Comparison of ENCODE assay signal across 8 cellular contexts in genomic region chr6:33633084-33633461, GRCh38. TPM values are rescaled to one million over a fixed set of nuclear protein-coding genes. Genes with fewer than 3 reads are reported as not detected.
DNase-seq lines count a peak whose midpoint lies in the region; ATAC-seq and TF ChIP-seq lines count a peak whose summit lies in the region.

No MANE protein-coding gene starts in this region.

- ATAC-seq in PC-3 (peak; percentile 7), GM18511 (IDR thresholded peaks at IDR 0.05; ENCODE audit: unreplicated experiment) (no peak)

- POLR2A ChIA-PET in PC-3 (lab: Charles Lee; ENCODE audit: unreplicated experiment), result no interaction called here

- H3K4me2 ChIP-seq in PC-3 (ENCODE audit: low read length), result peak overlapping the region; percentile 89

- no peaks in the 10 kb centered on the region for H3K9me2 ChIP-seq in PC-3 (replicated peaks; ENCODE audit: low read length)

- H3K27ac ChIP-seq in PC-3 (ENCODE audit: low read length), result no peak overlapping the region
- no peak overlapping the region for H3K27ac ChIP-seq in rectal smooth muscle tissue (ENCODE audit: low read depth, low read length)

- H4K20me1 ChIP-seq in PC-3 (ENCODE audit: low read length), result peaks cover 19% of the 10 kb centered on the region

- H2AFZ ChIP-seq in PC-3 (ENCODE audit: low read length), result peak overlapping the region; percentile 77

- H3K79me2 ChIP-seq in PC-3 (ENCODE audit: low read length), result peaks cover 71% of the 10 kb centered on the region

- H3F3A ChIP-seq in PC-3 (ENCODE audit: low read length, unreplicated experiment), result no peaks in the 10 kb centered on the region

- H3K27me3 ChIP-seq in PC-3 (ENCODE audit: low read length) (no peaks in the 10 kb centered on the region), rectal smooth muscle tissue (ENCODE audit: control insufficient read depth, insufficient read depth, low read length) (no peaks in the 10 kb centered on the region)

- H3K36me3 ChIP-seq in PC-3 (ENCODE audit: low read depth, low read length), result peaks cover 4% of the 10 kb centered on the region
- H3K36me3 ChIP-seq in rectal smooth muscle tissue (ENCODE audit: control insufficient read depth, insufficient read depth, low read length), result no peaks in the 10 kb centered on the region

- DNase-seq in GM12864 (ENCODE audit: low read depth) (no peak), PC-3 (no peak), epithelial cell of proximal tubule (ENCODE audit: low read depth) (no peak), NCI-H2029 (lab: John Stamatoyannopoulos, UW) (no peak), NK-92 (lab: John Stamatoyannopoulos, UW; ENCODE audit: unreplicated experiment) (no peak), COLO668 (lab: John Stamatoyannopoulos, UW; ENCODE audit: unreplicated experiment) (no peak)

- intact Hi-C loops in PC-3 (cut with micrococcal nuclease), result loop anchor here (2.0 to 5.0 kb wide), 2 partner anchors 42 to 69 kb away; no protein-coding TSS in a partner anchor

- peak overlapping the region; percentile 23; the same call in 1 of the 2 replicates for H3K9ac ChIP-seq in PC-3 (ENCODE audit: low read length)
- H3K9ac ChIP-seq in rectal smooth muscle tissue (ENCODE audit: low read length), result no peak overlapping the region

- H3K4me3 ChIP-seq in GM12864 (ENCODE audit: low read depth, low read length) (peak overlapping the region; percentile 39), PC-3 (ENCODE audit: low read length) (peak overlapping the region; percentile 64), epithelial cell of proximal tubule (ENCODE audit: low read depth, low read length) (peak overlapping the region; percentile 46), rectal smooth muscle tissue (ENCODE audit: low read length) (peak overlapping the region; percentile 35)

- CTCF ChIA-PET in PC-3 (lab: Charles Lee), result no interaction called here

- H3K4me1 ChIP-seq in PC-3 (ENCODE audit: insufficient read depth, low read length) (peaks cover 7% of the 10 kb centered on the region), rectal smooth muscle tissue (ENCODE audit: control insufficient read depth, insufficient read depth, low read length) (peaks cover 5% of the 10 kb centered on the region)

- TF ChIP-seq CTCF in GM12864 (IDR thresholded peaks at IDR 0.05; ENCODE audit: low read depth, low read length, missing control alignments) (no peak), PC-3 (conservative IDR thresholded peaks at IDR 0.05; ENCODE audit: low read depth, low read length) (no peak), epithelial cell of proximal tubule (conservative IDR thresholded peaks at IDR 0.05; ENCODE audit: low read depth, low read length) (no peak)

- no TSS peak for BruUV-seq in PC-3 (replicated peaks; lab: Mats Ljungman, UMichigan)

- H3K9me3 ChIP-seq in PC-3 (ENCODE audit: low read length), result no peaks in the 10 kb centered on the region

RNA-seq across cellular contexts. Expression of gene ITPR3, which starts 12.0 kb away (rescaled TPM):
- 41.8 and 50.6 TPM in 2 replicates for total RNA-seq in PC-3 (2014; rRNA removed)
- total RNA-seq in epithelial cell of proximal tubule, result 69.3 and 74.4 TPM in 2 replicates

RNA-seq across cellular contexts. Expression of gene BAK1, which starts 53.0 kb away (rescaled TPM):
- total RNA-seq in PC-3 (2014; rRNA removed), result 15.1 and 23.7 TPM in 2 replicates
- total RNA-seq in epithelial cell of proximal tubule, result 17.9 and 18.6 TPM in 2 replicates
